ENCODE assay signal across 1 cellular context in genomic region chr1:12604114-12604874, GRCh38.
TF ChIP-seq lines count a peak whose summit lies in the region.

No MANE protein-coding gene starts in this region.

TF ChIP-seq in HepG2, 621 proteins besides CTCF, POLR2A, EP300 and RAD21 (continued from another document):
- no peak for TF ChIP-seq HMGXB3 (CRISPR knock-in tag; IDR thresholded peaks at IDR 0.05; ENCODE audit: borderline replicate concordance)
- TF ChIP-seq ZNF788 (CRISPR knock-in tag; IDR thresholded peaks at IDR 0.05; ENCODE audit: borderline replicate concordance), result 0 out of 2 replicates have a peak, but pooled peaks have one; percentile 52
- TF ChIP-seq TIGD3 (CRISPR knock-in tag; IDR thresholded peaks at IDR 0.05; ENCODE audit: borderline replicate concordance), result no peak
- TF ChIP-seq HNRNPL (IDR thresholded peaks at IDR 0.05; ENCODE audit: low read depth, low read length), result no peak
- no peak for TF ChIP-seq KDM5B (CRISPR knock-in tag; IDR thresholded peaks at IDR 0.05; ENCODE audit: borderline replicate concordance)
- peak; percentile 77; the same call in 1 of the 2 replicates for TF ChIP-seq FOSL1 (CRISPR knock-in tag; IDR thresholded peaks at IDR 0.05; ENCODE audit: borderline replicate concordance)
- TF ChIP-seq ZNF879 (CRISPR knock-in tag; IDR thresholded peaks at IDR 0.05), result no peak
- TF ChIP-seq MXD4 (CRISPR knock-in tag; IDR thresholded peaks at IDR 0.05), result peak; percentile 58; the same call in 1 of the 2 replicates
- TF ChIP-seq TBX3 (IDR thresholded peaks at IDR 0.05; ENCODE audit: borderline replicate concordance), result peak; percentile 75; the same call in 1 of the 2 replicates
- no peak for TF ChIP-seq ZNF839 (CRISPR knock-in tag; IDR thresholded peaks at IDR 0.05; ENCODE audit: borderline replicate concordance)
- peak; percentile 70 for TF ChIP-seq FOXK2 (IDR thresholded peaks at IDR 0.05)
